In genomic region chr11:46413755-46414465, GRCh38 we compare ENCODE assay signal across 14 cellular contexts. TPM values are rescaled to one million over a fixed set of nuclear protein-coding genes. Genes with fewer than 3 reads are reported as not detected.
DNase-seq lines count a peak whose midpoint lies in the region; ATAC-seq and TF ChIP-seq lines count a peak whose summit lies in the region.
"Had no signal": no experiment of that assay in that cellular context is flagged by ENCODE, and none has a peak within 500 bp of the region (broad histone marks: within the 10 kb centered on the region; RNA-seq: fewer than 3 reads in every experiment).

No MANE protein-coding gene starts in this region.

- no peaks in the 10 kb centered on the region for H4K20me1 ChIP-seq in IMR-90 (ENCODE audit: insufficient read depth, low read length)
- H4K20me1 ChIP-seq in hepatocyte (ENCODE audit: insufficient read depth, poor library complexity, severe bottlenecking): no peaks in the 10 kb centered on the region

- no TSS peak for BruUV-seq in IMR-90 (replicated peaks; lab: Mats Ljungman, UMichigan)

- H3K9me3 ChIP-seq in IMR-90 (ENCODE audit: control insufficient read depth, insufficient read depth, low read length) (no peaks in the 10 kb centered on the region), hepatocyte (ENCODE audit: low read depth) (no peaks in the 10 kb centered on the region)
- H3K9me3 ChIP-seq: BLaER1 treated with 17β-estradiol and CSF1 and Interleukin-3, amounts not matched to agents 10 nM and 100 nM; lower lobe of right lung had no signal

- H3K4me3 ChIP-seq in IMR-90 (ENCODE audit: insufficient read depth, low read depth, low read length) (no peak overlapping the region), hepatocyte (no peak overlapping the region), coronary artery (no peak overlapping the region)
- H3K4me3 ChIP-seq: BLaER1 treated with 17β-estradiol and CSF1 and Interleukin-3, amounts not matched to agents 10 nM and 100 nM; lower lobe of right lung; smooth muscle cell had no signal

- H3K27me3 Mint-ChIP-seq in activated CD4-positive, alpha-beta memory T cell treated with anti-CD3 and anti-CD28 coated beads, Interleukin-2, amount 10 ng/mL, durations not matched to agents 7 days and 5 days: no peaks in the 10 kb centered on the region
- H3K27me3 Mint-ChIP-seq: dendritic cell treated with granulocyte-macrophage colony-stimulating factor and Interleukin-4, amounts not matched to agents 40 ng/mL and 50 ng/mL, for 4 days; IgD-negative memory B cell had no signal

- H3K27ac ChIP-seq in IMR-90 (ENCODE audit: insufficient read depth, low read length) (no peak overlapping the region), hepatocyte (no peak overlapping the region), coronary artery (no peak overlapping the region)
- H3K27ac ChIP-seq: BLaER1 treated with 17β-estradiol and CSF1 and Interleukin-3, amounts not matched to agents 10 nM and 100 nM; lower lobe of right lung had no signal

- CTCF ChIA-PET in IMR-90 (lab: Yijun Ruan, JAX): interaction anchor here (0.6 kb wide), 2 partner anchors 23 to 25 kb away, joined by 3 read pairs; partner anchors contain the start of gene CHRM4
- CTCF ChIA-PET in activated CD4-positive, alpha-beta memory T cell treated with anti-CD3 and anti-CD28 coated beads, Interleukin-2, amount 10 ng/mL, durations not matched to agents 7 days and 5 days (lab: Charles Lee): interaction anchor here (1.5 kb wide), 1 partner anchor 115 kb away, joined by 5 read pairs; no protein-coding TSS in a partner anchor

- in situ Hi-C loops in IMR-90 (cut with MboI; ENCODE audit: low sequenced_read_pairs): no loop called here

- H3K4me3 Mint-ChIP-seq in activated CD4-positive, alpha-beta memory T cell treated with anti-CD3 and anti-CD28 coated beads, Interleukin-2, amount 10 ng/mL, durations not matched to agents 7 days and 5 days: no peak overlapping the region
- H3K4me3 Mint-ChIP-seq: dendritic cell treated with granulocyte-macrophage colony-stimulating factor and Interleukin-4, amounts not matched to agents 40 ng/mL and 50 ng/mL, for 4 days; IgD-negative memory B cell had no signal

- no peak overlapping the region for H2BK5ac ChIP-seq in IMR-90 (ENCODE audit: low read depth, low read length, poor library complexity, severe bottlenecking)

- no peak overlapping the region for H3K4me2 ChIP-seq in IMR-90 (ENCODE audit: low read depth, low read length)
- no peak overlapping the region for H3K4me2 ChIP-seq in hepatocyte
- H3K4me2 ChIP-seq: BLaER1 treated with 17β-estradiol and CSF1 and Interleukin-3, amounts not matched to agents 10 nM and 100 nM; smooth muscle cell had no signal

- no peak overlapping the region for H2BK15ac ChIP-seq in IMR-90 (ENCODE audit: low read depth, low read length)

- peak; percentile 32; the same call in 1 of the 2 replicates for ATAC-seq in IMR-90 (ENCODE audit: low read depth)
- no peak for ATAC-seq in GM18511 (IDR thresholded peaks at IDR 0.05; ENCODE audit: unreplicated experiment)
- ATAC-seq in HG02885 (IDR thresholded peaks at IDR 0.05; ENCODE audit: poor library complexity, unreplicated experiment): no peak
- ATAC-seq: lower lobe of right lung had no signal

- H3K56ac ChIP-seq in IMR-90 (ENCODE audit: extremely low read depth, insufficient read depth, low read length): no peak overlapping the region

- TF ChIP-seq RAD21 in IMR-90 (IDR thresholded peaks at IDR 0.05; ENCODE audit: low read length): no peak

- H3K18ac ChIP-seq in IMR-90 (ENCODE audit: low read depth, low read length): no peak overlapping the region

- H2AFZ ChIP-seq in IMR-90 (replicated peaks; ENCODE audit: low read length, poor library complexity) (no peak overlapping the region), hepatocyte (no peak overlapping the region)

- no peaks in the 10 kb centered on the region for H3K9me2 ChIP-seq in hepatocyte (replicated peaks; ENCODE audit: insufficient read depth)

- TF ChIP-seq CTCF in IMR-90 (conservative IDR thresholded peaks at IDR 0.05; ENCODE audit: low read depth, low read length) (no peak), hepatocyte (IDR thresholded peaks at IDR 0.05; ENCODE audit: poor library complexity) (no peak), coronary artery (IDR thresholded peaks at IDR 0.05) (no peak)

- no peak overlapping the region for H3K27ac Mint-ChIP-seq in activated CD4-positive, alpha-beta memory T cell treated with anti-CD3 and anti-CD28 coated beads, Interleukin-2, amount 10 ng/mL, durations not matched to agents 7 days and 5 days
- H3K27ac Mint-ChIP-seq: dendritic cell treated with granulocyte-macrophage colony-stimulating factor and Interleukin-4, amounts not matched to agents 40 ng/mL and 50 ng/mL, for 4 days had no signal

- peaks cover 29% of the 10 kb centered on the region for H3K36me3 Mint-ChIP-seq in activated CD4-positive, alpha-beta memory T cell treated with anti-CD3 and anti-CD28 coated beads, Interleukin-2, amount 10 ng/mL, durations not matched to agents 7 days and 5 days (ENCODE audit: low read depth)

- DNase-seq in DMS53 (lab: John Stamatoyannopoulos, UW): peak; percentile 93
- DNase-seq in IMR-90: peak; percentile 10
- peak; percentile 98 for DNase-seq in NCI-H69 (lab: John Stamatoyannopoulos, UW)
- peak; percentile 33 for DNase-seq in hepatocyte (ENCODE audit: low spot score)
- DNase-seq in coronary artery (ENCODE audit: low spot score): no peak
- no peak for DNase-seq in activated CD4-positive, alpha-beta memory T cell treated with anti-CD3 and anti-CD28 coated beads, Interleukin-2, amount 10 ng/mL, durations not matched to agents 7 days and 5 days
- DNase-seq: lower lobe of right lung, NCI-H446 had no signal

- H4K8ac ChIP-seq in IMR-90 (ENCODE audit: low read depth in 2 of 2, low read length in 2 of 2): no peak overlapping the region

- H3K23ac ChIP-seq in IMR-90 (ENCODE audit: low read depth, low read length): no peak overlapping the region

- no peak overlapping the region for H3K4ac ChIP-seq in IMR-90 (ENCODE audit: low read depth, low read length)

- H3K27me3 ChIP-seq in IMR-90 (ENCODE audit: control insufficient read depth, insufficient read depth, low read length) (no peaks in the 10 kb centered on the region), hepatocyte (no peaks in the 10 kb centered on the region)
- H3K27me3 ChIP-seq: BLaER1 treated with 17β-estradiol and CSF1 and Interleukin-3, amounts not matched to agents 10 nM and 100 nM had no signal

- intact Hi-C loops in IMR-90 (cut with micrococcal nuclease): no loop called here

- dilution Hi-C loops in IMR-90 (cut with HindIII; ENCODE audit: low sequenced_read_pairs, unreplicated experiment): no loop called here

- H3K36me3 ChIP-seq in IMR-90 (ENCODE audit: control insufficient read depth, insufficient read depth, low read length) (peaks cover 28% of the 10 kb centered on the region), hepatocyte (replicated peaks; ENCODE audit: insufficient read depth, low read depth) (no peaks in the 10 kb centered on the region)

- H3K9me3 Mint-ChIP-seq in activated CD4-positive, alpha-beta memory T cell treated with anti-CD3 and anti-CD28 coated beads, Interleukin-2, amount 10 ng/mL, durations not matched to agents 7 days and 5 days: no peaks in the 10 kb centered on the region
- H3K9me3 Mint-ChIP-seq: dendritic cell treated with granulocyte-macrophage colony-stimulating factor and Interleukin-4, amounts not matched to agents 40 ng/mL and 50 ng/mL, for 4 days; IgD-negative memory B cell had no signal

- H3K4me1 ChIP-seq in IMR-90 (ENCODE audit: control insufficient read depth, insufficient read depth, low read length) (no peaks in the 10 kb centered on the region), hepatocyte (ENCODE audit: insufficient read depth) (no peaks in the 10 kb centered on the region)
- H3K4me1 ChIP-seq: BLaER1 treated with 17β-estradiol and CSF1 and Interleukin-3, amounts not matched to agents 10 nM and 100 nM; lower lobe of right lung had no signal

- H3K14ac ChIP-seq in IMR-90 (replicated peaks; ENCODE audit: low read depth, low read length): no peak overlapping the region

- no peak overlapping the region for H4K91ac ChIP-seq in IMR-90 (ENCODE audit: insufficient read depth, low read depth, low read length)

- peaks cover 0 to 6% of the 10 kb centered on the region in 2 experiments; a peak in 1 of 4 replicates for H3K79me1 ChIP-seq in IMR-90 (ENCODE audit: low read depth in 1 of 2, low read length in 2 of 2)

- no peaks in the 10 kb centered on the region for H3K4me1 Mint-ChIP-seq in activated CD4-positive, alpha-beta memory T cell treated with anti-CD3 and anti-CD28 coated beads, Interleukin-2, amount 10 ng/mL, durations not matched to agents 7 days and 5 days
- H3K4me1 Mint-ChIP-seq: IgD-negative memory B cell had no signal

- 100% methylated on average over 5 of the region's 9 CpGs; no CpG with 5 or more reads in 1 of the 2 experiments for WGBS in IMR-90 (ENCODE audit: extremely low coverage in 2 of 2, insufficient read length in 1 of 2), 2 experiments
- 94% methylated on average over 9 of the region's 9 CpGs for WGBS in hepatocyte (ENCODE audit: low lambda C conversion rate, missing lambda C conversion rate)

- no peak overlapping the region for H2AK9ac ChIP-seq in IMR-90 (replicated peaks; ENCODE audit: low read depth, low read length, poor library complexity)

- no peak overlapping the region for H2BK20ac ChIP-seq in IMR-90 (ENCODE audit: low read depth, low read length)

- H2BK120ac ChIP-seq in IMR-90 (ENCODE audit: low read depth, low read length): no peak overlapping the region

- POLR2A ChIA-PET in IMR-90 (lab: Charles Lee; ENCODE audit: unreplicated experiment): no interaction called here
- POLR2A ChIA-PET in activated CD4-positive, alpha-beta memory T cell treated with anti-CD3 and anti-CD28 coated beads, Interleukin-2, amount 10 ng/mL, durations not matched to agents 7 days and 5 days (lab: Charles Lee): no interaction called here

- peaks cover 14% of the 10 kb centered on the region for H3K9me1 ChIP-seq in IMR-90 (ENCODE audit: insufficient read depth, low read length)

- no peak overlapping the region for H4K5ac ChIP-seq in IMR-90 (ENCODE audit: low read depth, low read length)

- no peak for TF ChIP-seq POLR2A in IMR-90 (IDR thresholded peaks at IDR 0.05; ENCODE audit: low read depth, low read length)

- H3K79me2 ChIP-seq in hepatocyte: no peaks in the 10 kb centered on the region

- no peak overlapping the region for H2AK5ac ChIP-seq in IMR-90 (ENCODE audit: low read depth, low read length)

- no peak overlapping the region for H3K9ac ChIP-seq in IMR-90 (ENCODE audit: low read depth, low read length)
- H3K9ac ChIP-seq: BLaER1 treated with 17β-estradiol and CSF1 and Interleukin-3, amounts not matched to agents 10 nM and 100 nM had no signal

RNA-seq across cellular contexts. Expression of gene CHRM4, which starts 22.3 kb away (rescaled TPM):
- total RNA-seq in IMR-90 (2012; rRNA removed): 0.18 and 0.28 TPM in 2 replicates
- 0.09 and 0.19 TPM in 2 replicates for polyA plus RNA-seq in IMR-90 (2012; rRNA removed)
- polyA plus RNA-seq in IMR-90 (2012; cell fraction: cytosol; rRNA removed): 0.16 and 0.19 TPM in 2 replicates
- 0.49 and 1.0 TPM in 2 replicates for polyA plus RNA-seq in IMR-90 (2012; cell fraction: nucleus; rRNA removed; ENCODE audit: low replicate concordance)
- 0.30 and 0.84 TPM in 2 replicates for total RNA-seq in hepatocyte
- polyA plus RNA-seq in hepatocyte: 0.30 TPM in 1 of 2 replicates, not detected in the other
- under 1 TPM; 0.30 to 0.38 TPM for total RNA-seq in activated CD4-positive, alpha-beta memory T cell treated with anti-CD3 and anti-CD28 coated beads, Interleukin-2, amount 10 ng/mL, durations not matched to agents 7 days and 5 days
- total RNA-seq: lower lobe of right lung had no signal

RNA-seq across cellular contexts. Expression of gene MDK, which starts 32.4 kb away (rescaled TPM):
- 23.1 and 25.8 TPM in 2 replicates for total RNA-seq in IMR-90 (2012; rRNA removed)
- polyA plus RNA-seq in IMR-90 (2012; rRNA removed): 377 and 389 TPM in 2 replicates
- polyA plus RNA-seq in IMR-90 (2012; cell fraction: cytosol; rRNA removed): 720 and 780 TPM in 2 replicates
- polyA plus RNA-seq in IMR-90 (2012; cell fraction: nucleus; rRNA removed; ENCODE audit: low replicate concordance): 135 and 153 TPM in 2 replicates
- total RNA-seq in hepatocyte: 515 and 562 TPM in 2 replicates
- polyA plus RNA-seq in hepatocyte: 1,225 and 1,549 TPM in 2 replicates
- total RNA-seq in activated CD4-positive, alpha-beta memory T cell treated with anti-CD3 and anti-CD28 coated beads, Interleukin-2, amount 10 ng/mL, durations not matched to agents 7 days and 5 days: 1 to 10 TPM; 3.5 to 4.1 TPM

Comparison
In these comparisons a context has a peak if more than half of its experiments do, and no peak if none do; other contexts are left out.
1. DNase-seq: peak in DMS53 (single experiment), IMR-90 (single experiment), NCI-H69 (single experiment) and hepatocyte (single experiment); none in coronary artery (single experiment) and activated CD4-positive, alpha-beta memory T cell treated with anti-CD3 and anti-CD28 coated beads, Interleukin-2, amount 10 ng/mL, durations not matched to agents 7 days and 5 days (single experiment).
2. RNA of gene MDK, which starts 32.4 kb away (total RNA-seq): 515 to 562 TPM in hepatocyte; 23.1 to 25.8 TPM in IMR-90 and 3.5 to 4.1 TPM in activated CD4-positive, alpha-beta memory T cell treated with anti-CD3 and anti-CD28 coated beads, Interleukin-2, amount 10 ng/mL, durations not matched to agents 7 days and 5 days; every median in the first group is over 10 times any median in the second.